In the genomic region with DNA sequence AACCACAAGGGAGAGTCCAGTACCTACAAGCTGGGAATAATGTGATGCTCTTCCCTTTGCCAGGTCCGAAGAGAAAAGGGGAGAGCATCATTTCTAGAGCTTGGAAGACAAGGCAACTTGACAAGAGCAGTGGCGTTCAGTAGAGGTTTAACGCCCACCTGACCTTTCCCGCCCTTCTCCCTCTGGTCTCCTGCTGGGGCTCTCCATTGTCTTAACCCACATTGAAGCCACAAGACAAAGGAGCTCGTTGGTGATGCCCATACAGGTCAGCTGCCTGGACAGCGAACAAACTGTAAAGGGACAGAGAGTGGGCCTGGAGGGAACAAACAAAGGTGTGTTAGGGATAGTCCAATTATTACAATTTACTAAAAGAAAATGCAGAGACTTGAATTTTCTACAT, we compare ENCODE assay signal across 20 cellular contexts. TPM values are rescaled to one million over a fixed set of nuclear protein-coding genes. Genes with fewer than 3 reads are reported as not detected.
DNase-seq lines count a peak whose midpoint lies in the region; ATAC-seq lines count a peak whose summit lies in the region.
"Had no signal": no experiment of that assay in that cellular context is flagged by ENCODE, and none has a peak within 500 bp of the region (broad histone marks: within the 10 kb centered on the region; RNA-seq: fewer than 3 reads in every experiment).

No MANE protein-coding gene starts in this region.

- no peak for ATAC-seq in activated naive CD8-positive, alpha-beta T cell treated with anti-CD3 and anti-CD28 coated beads, Interleukin-2, amount 50 U/mL, for 24 hours
- no peak for ATAC-seq in GM18519 (IDR thresholded peaks at IDR 0.05; ENCODE audit: low FRiP score, unreplicated experiment)
- ATAC-seq: HCT116, Panc1, T-cell had no signal

- peak; percentile 52 for DNase-seq in H7
- DNase-seq in NCI-H146 treated with DMSO at 0.1 percent for 48 hours (lab: John Stamatoyannopoulos, UW; ENCODE audit: unreplicated experiment) = peak; percentile 74
- peak; percentile 26 for DNase-seq in iPS-NIHi11 (ENCODE audit: low spot score)
- DNase-seq in retina = peak; percentile 36
- DNase-seq in activated naive CD8-positive, alpha-beta T cell treated with anti-CD3 and anti-CD28 coated beads, Interleukin-2, amount 50 U/mL, for 24 hours = no peak
- no peak for DNase-seq in GM03348 (ENCODE audit: low spot score)
- DNase-seq: C1 segment of cervical spinal cord; Caco-2; CD4-positive, alpha-beta memory T cell; GDM1; NCI-H1092; NCI-H1436; NCI-H1930; NCI-H2107; NCI-H524; SHP77; T-cell had no signal

- H3K4me3 ChIP-seq in H7 (ENCODE audit: insufficient read depth, low read depth, low read length) = no peak overlapping the region

- H3K36me3 ChIP-seq in H7 (replicated peaks; ENCODE audit: control insufficient read depth, insufficient read depth, low read length) = no peaks in the 10 kb centered on the region

- no peaks in the 10 kb centered on the region for H3K27me3 Mint-ChIP-seq in activated naive CD8-positive, alpha-beta T cell treated with anti-CD3 and anti-CD28 coated beads, Interleukin-2, amount 50 U/mL, for 24 hours

- H3K4me1 Mint-ChIP-seq in activated naive CD8-positive, alpha-beta T cell treated with anti-CD3 and anti-CD28 coated beads, Interleukin-2, amount 50 U/mL, for 24 hours = no peaks in the 10 kb centered on the region
- H3K4me1 Mint-ChIP-seq: CD4-positive, alpha-beta memory T cell; T-cell had no signal

- no peaks in the 10 kb centered on the region for H3K27me3 ChIP-seq in H7 (ENCODE audit: control insufficient read depth, insufficient read depth, low read length)

- H3K27ac Mint-ChIP-seq in activated naive CD8-positive, alpha-beta T cell treated with anti-CD3 and anti-CD28 coated beads, Interleukin-2, amount 50 U/mL, for 24 hours = no peak overlapping the region
- H3K27ac Mint-ChIP-seq: CD4-positive, alpha-beta memory T cell; T-cell had no signal

- H3K9me3 Mint-ChIP-seq in activated naive CD8-positive, alpha-beta T cell treated with anti-CD3 and anti-CD28 coated beads, Interleukin-2, amount 50 U/mL, for 24 hours = no peaks in the 10 kb centered on the region
- H3K9me3 Mint-ChIP-seq: CD4-positive, alpha-beta memory T cell; T-cell had no signal

- H3K4me3 Mint-ChIP-seq in activated naive CD8-positive, alpha-beta T cell treated with anti-CD3 and anti-CD28 coated beads, Interleukin-2, amount 50 U/mL, for 24 hours = no peak overlapping the region
- H3K4me3 Mint-ChIP-seq: T-cell had no signal

- no peaks in the 10 kb centered on the region for H3K36me3 Mint-ChIP-seq in activated naive CD8-positive, alpha-beta T cell treated with anti-CD3 and anti-CD28 coated beads, Interleukin-2, amount 50 U/mL, for 24 hours (ENCODE audit: low read depth)
- H3K36me3 Mint-ChIP-seq: CD4-positive, alpha-beta memory T cell; T-cell had no signal

RNA-seq across cellular contexts. Expression of a gene that starts 13.1 kb away (rescaled TPM):
- total RNA-seq in H7 (2014; rRNA removed; shearing (Covaris generic)) = 72.9 and 75.5 TPM in 2 replicates

Comparison
In these comparisons a context has a peak if more than half of its experiments do, and no peak if none do; other contexts are left out.
1. DNase-seq: peak in H7 (single experiment), NCI-H146 treated with DMSO at 0.1 percent for 48 hours (single experiment), iPS-NIHi11 (single experiment) and retina (single experiment); none in activated naive CD8-positive, alpha-beta T cell treated with anti-CD3 and anti-CD28 coated beads, Interleukin-2, amount 50 U/mL, for 24 hours (single experiment) and GM03348 (single experiment).